ENCODE assay signal across 11 cellular contexts in the genomic region with DNA sequence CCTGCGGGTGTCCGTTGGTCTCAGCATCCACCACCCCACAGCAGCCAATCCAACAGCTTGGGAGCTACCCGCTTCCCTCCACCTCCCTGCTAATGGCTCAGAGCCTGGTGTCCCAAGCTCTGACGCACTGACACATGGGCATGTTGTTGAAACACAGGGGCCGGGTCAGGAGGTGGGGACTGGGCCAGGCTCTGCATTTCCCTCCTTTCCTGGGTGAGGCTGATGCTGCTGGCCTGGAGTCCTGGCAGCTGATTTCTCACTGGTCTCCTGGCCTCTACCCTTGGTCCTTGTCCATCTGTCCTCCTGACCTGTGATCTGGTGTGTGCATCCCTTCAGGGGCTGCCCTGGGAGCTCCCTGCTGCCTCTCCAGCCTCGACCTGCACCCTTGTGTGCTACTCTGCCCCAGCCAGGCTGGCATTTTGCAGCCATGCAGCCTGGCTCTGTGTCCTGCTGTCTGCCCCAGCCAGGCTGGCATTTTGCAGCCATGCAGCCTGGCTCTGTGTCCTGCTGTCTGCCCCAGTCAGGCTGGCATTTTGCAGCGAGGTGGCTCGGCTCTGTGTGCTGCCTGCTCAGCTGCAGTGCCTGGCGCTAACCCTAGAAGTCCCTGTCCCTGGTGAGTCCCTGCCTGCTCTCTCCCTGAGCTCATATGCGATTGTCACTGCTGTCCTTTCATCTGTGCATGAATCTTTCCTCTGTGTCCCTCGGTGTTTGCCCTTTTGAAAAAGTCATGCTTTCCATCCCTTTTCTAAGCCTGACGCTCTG. TPM values are rescaled to one million over a fixed set of nuclear protein-coding genes. Genes with fewer than 3 reads are reported as not detected.
DNase-seq lines count a peak whose midpoint lies in the region; ATAC-seq and TF ChIP-seq lines count a peak whose summit lies in the region.
"Had no signal": no experiment of that assay in that cellular context is flagged by ENCODE, and none has a peak within 500 bp of the region (broad histone marks: within the 10 kb centered on the region; RNA-seq: fewer than 3 reads in every experiment).

No MANE protein-coding gene starts in this region.

- intact Hi-C loops in Right ventricle myocardium superior (cut with DNase I): no loop called here
- intact Hi-C loops in posterior vena cava (cut with DNase I): loop anchor here in 1 of 2 donors (10.0 kb wide), 1 partner anchor 127 kb away; no protein-coding TSS in a partner anchor

- TF ChIP-seq CTCF in GM10248 (IDR thresholded peaks at IDR 0.05; ENCODE audit: control extremely low read depth, extremely low read depth, low read depth, missing control alignments): no peak

- ATAC-seq in SK-N-SH treated with all-trans-retinoic acid at 6 μM for 48 hours: peak; percentile 15
- peak; percentile 79 for ATAC-seq in Right ventricle myocardium superior (ENCODE audit: poor library complexity)
- no peak for ATAC-seq in GM19463 (IDR thresholded peaks at IDR 0.05; ENCODE audit: unreplicated experiment)
- no peak for ATAC-seq in HG03139 (IDR thresholded peaks at IDR 0.05; ENCODE audit: unreplicated experiment)

- in situ Hi-C loops in Caki2 (cut with HindIII; ENCODE audit: low pct_unique_long_range_greater_than_20kb, low sequenced_read_pairs): no loop called here

- CTCF ChIA-PET in GM10248 (lab: Yijun Ruan, JAX): interaction anchor here (1.2 to 5.5 kb wide), 3 partner anchors 8 to 31 kb away, joined by 5 to 65 read pairs (median 5); no protein-coding TSS in a partner anchor

- peak; percentile 22 for DNase-seq in Caki2 (ENCODE audit: low read depth)
- peak; percentile 75 for DNase-seq in Right ventricle myocardium superior
- DNase-seq in posterior vena cava (ENCODE audit: low spot score): peak; percentile 93
- no peak for DNase-seq in GM10248 (ENCODE audit: extremely low spot score)
- DNase-seq in NCI-H187 (lab: John Stamatoyannopoulos, UW): no peak
- DNase-seq: Caco-2, H9, NCI-H2171 had no signal

- POLR2A ChIA-PET in GM10248 (lab: Yijun Ruan, JAX): no interaction called here

TF ChIP-seq in SK-N-SH treated with all-trans-retinoic acid at 6 μM for 48 hours, 23 proteins besides CTCF, POLR2A, EP300 and RAD21:
- TF ChIP-seq ZNF8 (CRISPR knock-in tag; IDR thresholded peaks at IDR 0.05) (no peak), ESRRG (CRISPR knock-in tag; IDR thresholded peaks at IDR 0.05) (no peak), ZNF70 (CRISPR knock-in tag; IDR thresholded peaks at IDR 0.05) (no peak), CSDC2 (CRISPR knock-in tag; IDR thresholded peaks at IDR 0.05) (no peak), BACH2 (CRISPR knock-in tag; IDR thresholded peaks at IDR 0.05; ENCODE audit: borderline replicate concordance) (no peak), RARB (CRISPR knock-in tag; IDR thresholded peaks at IDR 0.05) (no peak), ZC3H10 (CRISPR knock-in tag; IDR thresholded peaks at IDR 0.05) (no peak), ZFP30 (CRISPR knock-in tag; IDR thresholded peaks at IDR 0.05) (no peak), ZFP3 (CRISPR knock-in tag; IDR thresholded peaks at IDR 0.05) (no peak), TCF4 (CRISPR knock-in tag; IDR thresholded peaks at IDR 0.05; ENCODE audit: borderline replicate concordance) (no peak), OSR1 (CRISPR knock-in tag; IDR thresholded peaks at IDR 0.05) (no peak)
- TF ChIP-seq, protein P1, sequence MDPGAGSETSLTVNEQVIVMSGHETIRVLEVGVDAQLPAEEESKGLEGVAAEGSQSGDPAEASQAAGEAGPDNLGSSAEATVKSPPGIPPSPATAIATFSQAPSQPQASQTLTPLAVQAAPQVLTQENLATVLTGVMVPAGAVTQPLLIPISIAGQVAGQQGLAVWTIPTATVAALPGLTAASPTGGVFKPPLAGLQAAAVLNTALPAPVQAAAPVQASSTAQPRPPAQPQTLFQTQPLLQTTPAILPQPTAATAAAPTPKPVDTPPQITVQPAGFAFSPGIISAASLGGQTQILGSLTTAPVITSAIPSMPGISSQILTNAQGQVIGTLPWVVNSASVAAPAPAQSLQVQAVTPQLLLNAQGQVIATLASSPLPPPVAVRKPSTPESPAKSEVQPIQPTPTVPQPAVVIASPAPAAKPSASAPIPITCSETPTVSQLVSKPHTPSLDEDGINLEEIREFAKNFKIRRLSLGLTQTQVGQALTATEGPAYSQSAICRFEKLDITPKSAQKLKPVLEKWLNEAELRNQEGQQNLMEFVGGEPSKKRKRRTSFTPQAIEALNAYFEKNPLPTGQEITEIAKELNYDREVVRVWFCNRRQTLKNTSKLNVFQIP (CRISPR knock-in tag; IDR thresholded peaks at IDR 0.05; ENCODE audit: borderline replicate concordance, low read depth): no peak
- TF ChIP-seq, protein P2, sequence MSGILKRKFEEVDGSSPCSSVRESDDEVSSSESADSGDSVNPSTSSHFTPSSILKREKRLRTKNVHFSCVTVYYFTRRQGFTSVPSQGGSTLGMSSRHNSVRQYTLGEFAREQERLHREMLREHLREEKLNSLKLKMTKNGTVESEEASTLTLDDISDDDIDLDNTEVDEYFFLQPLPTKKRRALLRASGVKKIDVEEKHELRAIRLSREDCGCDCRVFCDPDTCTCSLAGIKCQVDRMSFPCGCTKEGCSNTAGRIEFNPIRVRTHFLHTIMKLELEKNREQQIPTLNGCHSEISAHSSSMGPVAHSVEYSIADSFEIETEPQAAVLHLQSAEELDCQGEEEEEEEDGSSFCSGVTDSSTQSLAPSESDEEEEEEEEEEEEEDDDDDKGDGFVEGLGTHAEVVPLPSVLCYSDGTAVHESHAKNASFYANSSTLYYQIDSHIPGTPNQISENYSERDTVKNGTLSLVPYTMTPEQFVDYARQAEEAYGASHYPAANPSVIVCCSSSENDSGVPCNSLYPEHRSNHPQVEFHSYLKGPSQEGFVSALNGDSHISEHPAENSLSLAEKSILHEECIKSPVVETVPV (CRISPR knock-in tag; IDR thresholded peaks at IDR 0.05): no peak

RNA-seq across cellular contexts. Expression of a gene that starts 14.0 kb away (rescaled TPM):
- total RNA-seq in Caki2 (2014; rRNA removed; shearing (Covaris generic); ENCODE audit: low replicate concordance): not detected in 2 replicates
- 0.08 TPM for total RNA-seq in Right ventricle myocardium superior
- total RNA-seq in posterior vena cava: 1 to 10 TPM in 1 of 2 donors, under 1 TPM in 1; 0.32 to 1.1 TPM

Comparison
In these comparisons a context has a peak if more than half of its experiments do, and no peak if none do; other contexts are left out.
1. DNase-seq: peak in Caki2 (single experiment), Right ventricle myocardium superior (single experiment) and posterior vena cava (single experiment); none in GM10248 (single experiment) and NCI-H187 (0 of 2).
2. ATAC-seq: peak in SK-N-SH treated with all-trans-retinoic acid at 6 μM for 48 hours (single experiment) and Right ventricle myocardium superior (single experiment); none in GM19463 (single experiment) and HG03139 (single experiment).